1 cellular context compared by ENCODE assay signal in genomic region chr18:77066101-77066500, GRCh38.
TF ChIP-seq lines count a peak whose summit lies in the region.

No MANE protein-coding gene starts in this region.

TF ChIP-seq in A549, 52 proteins besides CTCF, POLR2A, EP300 and RAD21 (continued from another document):
- no peak for TF ChIP-seq REST (IDR thresholded peaks at IDR 0.05)
- no peak for TF ChIP-seq JUNB (IDR thresholded peaks at IDR 0.05)
- TF ChIP-seq MAX (IDR thresholded peaks at IDR 0.05) = no peak
- TF ChIP-seq ZFP36 (IDR thresholded peaks at IDR 0.05; ENCODE audit: borderline replicate concordance, partially characterized antibody) = no peak
- TF ChIP-seq, protein P1, sequence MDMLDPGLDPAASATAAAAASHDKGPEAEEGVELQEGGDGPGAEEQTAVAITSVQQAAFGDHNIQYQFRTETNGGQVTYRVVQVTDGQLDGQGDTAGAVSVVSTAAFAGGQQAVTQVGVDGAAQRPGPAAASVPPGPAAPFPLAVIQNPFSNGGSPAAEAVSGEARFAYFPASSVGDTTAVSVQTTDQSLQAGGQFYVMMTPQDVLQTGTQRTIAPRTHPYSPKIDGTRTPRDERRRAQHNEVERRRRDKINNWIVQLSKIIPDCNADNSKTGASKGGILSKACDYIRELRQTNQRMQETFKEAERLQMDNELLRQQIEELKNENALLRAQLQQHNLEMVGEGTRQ (IDR thresholded peaks at IDR 0.05) = no peak
- no peak for TF ChIP-seq HOXB13 (CRISPR knock-in tag; IDR thresholded peaks at IDR 0.05; ENCODE audit: low read depth)
- TF ChIP-seq JUN (IDR thresholded peaks at IDR 0.05) = no peak
- TF ChIP-seq, protein P2, sequence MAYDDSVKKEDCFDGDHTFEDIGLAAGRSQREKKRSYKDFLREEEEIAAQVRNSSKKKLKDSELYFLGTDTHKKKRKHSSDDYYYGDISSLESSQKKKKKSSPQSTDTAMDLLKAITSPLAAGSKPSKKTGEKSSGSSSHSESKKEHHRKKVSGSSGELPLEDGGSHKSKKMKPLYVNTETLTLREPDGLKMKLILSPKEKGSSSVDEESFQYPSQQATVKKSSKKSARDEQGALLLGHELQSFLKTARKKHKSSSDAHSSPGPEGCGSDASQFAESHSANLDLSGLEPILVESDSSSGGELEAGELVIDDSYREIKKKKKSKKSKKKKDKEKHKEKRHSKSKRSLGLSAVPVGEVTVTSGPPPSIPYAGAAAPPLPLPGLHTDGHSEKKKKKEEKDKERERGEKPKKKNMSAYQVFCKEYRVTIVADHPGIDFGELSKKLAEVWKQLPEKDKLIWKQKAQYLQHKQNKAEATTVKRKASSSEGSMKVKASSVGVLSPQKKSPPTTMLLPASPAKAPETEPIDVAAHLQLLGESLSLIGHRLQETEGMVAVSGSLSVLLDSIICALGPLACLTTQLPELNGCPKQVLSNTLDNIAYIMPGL (CRISPR knock-in tag; IDR thresholded peaks at IDR 0.05; ENCODE audit: borderline replicate concordance) = no peak
- no peak for TF ChIP-seq HDAC2 (IDR thresholded peaks at IDR 0.05)
